In the genomic region with DNA sequence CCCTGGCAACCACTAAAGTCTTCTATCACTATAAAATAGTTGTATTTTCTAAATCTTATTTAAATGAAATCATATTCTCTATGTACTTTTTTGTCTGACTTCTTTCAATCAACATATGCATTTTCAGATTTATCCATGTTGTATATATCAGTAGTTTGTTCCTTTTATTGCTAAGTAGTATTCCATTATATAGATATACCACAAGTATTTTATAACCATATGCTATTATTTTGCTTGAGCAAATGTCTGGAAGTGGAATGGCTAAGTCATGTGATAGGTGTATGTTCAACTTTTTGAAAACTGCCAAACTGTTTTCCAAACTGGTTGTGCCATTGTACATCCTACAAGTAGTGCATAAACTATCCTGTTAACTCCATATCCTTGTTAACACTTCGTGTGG, we compare ENCODE assay signal across 11 cellular contexts.
"Had no signal": no experiment of that assay in that cellular context is flagged by ENCODE, and none has a peak within 500 bp of the region (broad histone marks: within the 10 kb centered on the region; RNA-seq: fewer than 3 reads in every experiment).

No MANE protein-coding gene starts in this region.

- H3K27ac ChIP-seq: GM23248 had no signal

- H3K4me2 ChIP-seq: GM23338 had no signal

- FAIRE-seq: H1, H54 had no signal

- DNase-seq: GM23248, GOT3, H7, H9, HCEC 1CT, HFFc6 had no signal

- H3K4me3 Mint-ChIP-seq: GM23338, H9, HFFc6 had no signal

- H3K9me3 ChIP-seq: HAP-1 had no signal

- H3K4me3 ChIP-seq: GM23248, GM23338, HAP-1 had no signal

- H3K36me3 ChIP-seq: HAP-1 had no signal

- H3K9me3 Mint-ChIP-seq: GM23338, HFFc6 had no signal

- H2AFZ ChIP-seq: GM23248, GM23338 had no signal

- ATAC-seq: GM23338, HCT116 had no signal

- H3K9ac ChIP-seq: GM23248 had no signal

- H3K27ac Mint-ChIP-seq: GM23338, H9, HFFc6 had no signal

- H3K4me1 ChIP-seq: HAP-1 had no signal
